8 cellular contexts compared by ENCODE assay signal in the genomic region with DNA sequence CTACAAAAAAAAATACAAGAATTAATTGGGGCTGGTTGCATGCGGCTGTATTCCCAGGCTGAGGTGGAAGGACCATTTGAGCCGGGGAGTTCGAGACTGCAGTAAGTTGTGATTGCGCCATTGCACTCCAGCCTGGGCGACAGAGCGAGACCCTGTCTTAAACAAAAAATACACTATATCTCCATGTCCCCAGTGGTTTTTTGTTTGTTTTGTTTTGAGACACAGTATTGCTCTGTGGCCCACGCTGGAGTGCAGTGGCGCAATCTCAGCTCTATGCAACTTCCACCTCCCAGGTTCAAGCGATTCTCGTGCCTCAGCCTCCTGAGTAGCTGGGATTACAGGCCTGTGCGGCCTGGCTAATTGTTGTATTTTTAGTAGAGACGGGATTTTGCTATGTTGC. TPM values are rescaled to one million over a fixed set of nuclear protein-coding genes. Genes with fewer than 3 reads are reported as not detected.
A peak's percentile ranks its signal among the peaks of the same experiment; 100 is the strongest.
DNase-seq lines count a peak whose midpoint lies in the region; ATAC-seq and TF ChIP-seq lines count a peak whose summit lies in the region.

No MANE protein-coding gene starts in this region.

- H3K9ac ChIP-seq in rectal smooth muscle tissue (ENCODE audit: low read length) = no peak overlapping the region

- no peak for TF ChIP-seq CTCF in GM12864 (IDR thresholded peaks at IDR 0.05; ENCODE audit: low read depth, low read length, missing control alignments)
- no peak for TF ChIP-seq CTCF in RWPE1 (conservative IDR thresholded peaks at IDR 0.05; ENCODE audit: low read depth)
- TF ChIP-seq CTCF in esophagus squamous epithelium (IDR thresholded peaks at IDR 0.05) = no peak

- peak overlapping the region; percentile 71 for H3K4me3 ChIP-seq in GM12864 (ENCODE audit: low read depth, low read length)
- peak overlapping the region; percentile 73 to 94 (median 89) for H3K4me3 ChIP-seq in esophagus squamous epithelium
- peak overlapping the region; percentile 98 for H3K4me3 ChIP-seq in rectal smooth muscle tissue (ENCODE audit: low read length)

- WGBS in esophagus squamous epithelium, 2 donors = 61 to 77% methylated on average over 8 to 12 of the region's 12 CpGs

- no peak for TF ChIP-seq POLR2A in esophagus squamous epithelium (IDR thresholded peaks at IDR 0.05)

- intact Hi-C loops in esophagus squamous epithelium (cut with DNase I) = no loop called here

- H3K27me3 ChIP-seq in esophagus squamous epithelium = no peaks in the 10 kb centered on the region
- H3K27me3 ChIP-seq in rectal smooth muscle tissue (ENCODE audit: control insufficient read depth, insufficient read depth, low read length) = no peaks in the 10 kb centered on the region

- POLR2A ChIA-PET in RWPE1 (lab: Yijun Ruan, JAX; ENCODE audit: low non-redundant PET) = no interaction called here

- H3K36me3 ChIP-seq in esophagus squamous epithelium (peaks cover 3 to 58% (median 5%) of the 10 kb centered on the region in 3 donors), rectal smooth muscle tissue (ENCODE audit: control insufficient read depth, insufficient read depth, low read length) (peaks cover 16% of the 10 kb centered on the region)

- peaks cover 18 to 61% (median 39%) of the 10 kb centered on the region in 3 donors for H3K4me1 ChIP-seq in esophagus squamous epithelium
- H3K4me1 ChIP-seq in rectal smooth muscle tissue (ENCODE audit: control insufficient read depth, insufficient read depth, low read length) = peaks cover 7% of the 10 kb centered on the region

- H3K27ac ChIP-seq in RWPE1 (peak overlapping the region; percentile 93), esophagus squamous epithelium (peak overlapping the region; percentile 84 to 97 (median 96)), rectal smooth muscle tissue (ENCODE audit: low read depth, low read length) (no peak overlapping the region)

- DNase-seq in GM12864 (ENCODE audit: low read depth) (no peak), RWPE1 (ENCODE audit: low spot score) (no peak), esophagus squamous epithelium (lab: John Stamatoyannopoulos, UW) (no peak), kidney tubule cell (ENCODE audit: low spot score) (no peak), AG20443 (ENCODE audit: low spot score) (no peak)

- no peak for ATAC-seq in HG02623 (IDR thresholded peaks at IDR 0.05; ENCODE audit: unreplicated experiment)
- ATAC-seq in GM18907 (IDR thresholded peaks at IDR 0.05; ENCODE audit: unreplicated experiment) = no peak

- no peaks in the 10 kb centered on the region for H3K9me3 ChIP-seq in esophagus squamous epithelium

- CTCF ChIA-PET in RWPE1 (lab: Yijun Ruan, JAX) = interaction anchor here (1.4 kb wide), 1 partner anchor 18 kb away, joined by 9 read pairs; no protein-coding TSS in a partner anchor

RNA-seq across cellular contexts. Expression of gene COQ4, which starts 1.1 kb away (rescaled TPM):
- total RNA-seq in esophagus squamous epithelium = 10 to 100 TPM; 55.5 to 89.2 (median 77.9) TPM

RNA-seq across cellular contexts. Expression of gene TRUB2, which starts 1.5 kb away (rescaled TPM):
- 10 to 100 TPM; 13.2 to 15.6 (median 15.3) TPM for total RNA-seq in esophagus squamous epithelium

RNA-seq across cellular contexts. Expression of gene SLC27A4, which starts 16.5 kb away (rescaled TPM):
- 100 to 1,000 TPM in 1 of 4 donors, 10 to 100 TPM in 3; 36.6 to 110 (median 72.2) TPM for total RNA-seq in esophagus squamous epithelium

RNA-seq across cellular contexts. Expression of gene URM1, which starts 47.4 kb away (rescaled TPM):
- total RNA-seq in esophagus squamous epithelium = 10 to 100 TPM; 22.7 to 31.5 (median 25.5) TPM

RNA-seq across cellular contexts. Expression of gene SWI5, which starts 47.7 kb away (rescaled TPM):
- total RNA-seq in esophagus squamous epithelium = 10 to 100 TPM; 15.2 to 28.2 (median 17.5) TPM
